Comparison of ENCODE assay signal across 1 cellular context in the genomic region with DNA sequence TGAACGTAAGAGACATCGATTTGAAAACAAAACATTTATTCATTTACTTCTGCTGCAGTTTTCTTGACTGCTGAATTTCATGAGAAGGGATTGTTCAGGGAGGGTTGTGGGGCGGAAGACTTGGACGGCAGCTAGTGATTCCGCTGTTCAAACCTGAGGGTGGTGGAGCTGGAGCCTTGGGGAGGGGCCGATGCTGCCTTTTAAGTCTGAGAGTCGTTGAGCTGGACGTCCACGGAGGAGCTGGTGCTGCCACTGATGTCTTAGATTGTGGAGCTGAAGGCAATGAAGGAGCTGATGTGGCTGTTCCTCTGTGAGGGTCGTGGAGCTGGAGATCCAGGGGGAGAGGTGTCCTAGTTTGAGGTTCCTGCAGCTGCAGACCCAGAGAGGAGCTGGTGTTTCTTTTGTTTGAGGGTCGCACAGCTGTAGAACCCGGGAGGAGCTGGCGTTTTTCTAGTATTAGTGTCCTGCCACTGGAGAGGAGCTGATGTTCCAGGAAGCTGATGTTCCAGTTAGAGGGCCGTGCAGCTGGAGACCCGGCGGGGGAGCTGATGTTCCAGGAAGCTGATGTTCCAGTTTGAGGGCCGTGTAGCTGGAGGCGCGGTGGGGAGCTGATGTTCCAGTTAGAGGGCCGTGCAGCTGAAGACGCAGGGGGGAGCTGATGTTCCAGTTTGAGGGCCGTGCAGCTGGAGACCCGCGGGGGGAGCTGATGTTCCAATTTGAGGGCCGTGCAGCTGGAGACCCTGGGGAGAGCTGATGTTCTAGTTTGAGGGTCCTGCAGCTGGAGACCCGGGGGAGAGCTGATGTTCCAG.
TF ChIP-seq lines count a peak whose summit lies in the region.

No MANE protein-coding gene starts in this region.

TF ChIP-seq in HepG2, 621 proteins besides CTCF, POLR2A, EP300 and RAD21 (continued from another document and continues in another):
- TF ChIP-seq, protein P1, sequence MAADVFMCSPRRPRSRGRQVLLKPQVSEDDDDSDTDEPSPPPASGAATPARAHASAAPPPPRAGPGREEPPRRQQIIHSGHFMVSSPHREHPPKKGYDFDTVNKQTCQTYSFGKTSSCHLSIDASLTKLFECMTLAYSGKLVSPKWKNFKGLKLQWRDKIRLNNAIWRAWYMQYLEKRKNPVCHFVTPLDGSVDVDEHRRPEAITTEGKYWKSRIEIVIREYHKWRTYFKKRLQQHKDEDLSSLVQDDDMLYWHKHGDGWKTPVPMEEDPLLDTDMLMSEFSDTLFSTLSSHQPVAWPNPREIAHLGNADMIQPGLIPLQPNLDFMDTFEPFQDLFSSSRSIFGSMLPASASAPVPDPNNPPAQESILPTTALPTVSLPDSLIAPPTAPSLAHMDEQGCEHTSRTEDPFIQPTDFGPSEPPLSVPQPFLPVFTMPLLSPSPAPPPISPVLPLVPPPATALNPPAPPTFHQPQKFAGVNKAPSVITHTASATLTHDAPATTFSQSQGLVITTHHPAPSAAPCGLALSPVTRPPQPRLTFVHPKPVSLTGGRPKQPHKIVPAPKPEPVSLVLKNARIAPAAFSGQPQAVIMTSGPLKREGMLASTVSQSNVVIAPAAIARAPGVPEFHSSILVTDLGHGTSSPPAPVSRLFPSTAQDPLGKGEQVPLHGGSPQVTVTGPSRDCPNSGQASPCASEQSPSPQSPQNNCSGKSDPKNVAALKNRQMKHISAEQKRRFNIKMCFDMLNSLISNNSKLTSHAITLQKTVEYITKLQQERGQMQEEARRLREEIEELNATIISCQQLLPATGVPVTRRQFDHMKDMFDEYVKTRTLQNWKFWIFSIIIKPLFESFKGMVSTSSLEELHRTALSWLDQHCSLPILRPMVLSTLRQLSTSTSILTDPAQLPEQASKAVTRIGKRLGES (CRISPR knock-in tag; IDR thresholded peaks at IDR 0.05; ENCODE audit: borderline replicate concordance) = no peak
- TF ChIP-seq ZNF121 (CRISPR knock-in tag; IDR thresholded peaks at IDR 0.05) (no peak), MAFF (IDR thresholded peaks at IDR 0.05; ENCODE audit: low read depth, low read length) (no peak), PITX1 (CRISPR knock-in tag; IDR thresholded peaks at IDR 0.05) (peak; percentile 34; the same call in 1 of the 2 replicates), ZNF703 (CRISPR knock-in tag; IDR thresholded peaks at IDR 0.05; ENCODE audit: borderline replicate concordance) (no peak), ZNF224 (CRISPR knock-in tag; IDR thresholded peaks at IDR 0.05) (peak; percentile 79), ZNF558 (CRISPR knock-in tag; IDR thresholded peaks at IDR 0.05; ENCODE audit: borderline replicate concordance) (no peak), BORCS8-MEF2B (CRISPR knock-in tag; IDR thresholded peaks at IDR 0.05) (no peak), RARG (CRISPR knock-in tag; IDR thresholded peaks at IDR 0.05; ENCODE audit: low read depth) (no peak), TARDBP (CRISPR knock-in tag; IDR thresholded peaks at IDR 0.05) (0 out of 2 replicates have a peak, but pooled peaks have one; percentile 54), ZNF382 (CRISPR knock-in tag; IDR thresholded peaks at IDR 0.05; ENCODE audit: borderline replicate concordance) (no peak), THAP11 (CRISPR knock-in tag; IDR thresholded peaks at IDR 0.05) (no peak), ATRX (CRISPR knock-in tag; IDR thresholded peaks at IDR 0.05; ENCODE audit: borderline replicate concordance) (no peak), ZKSCAN8 (CRISPR knock-in tag; IDR thresholded peaks at IDR 0.05; ENCODE audit: borderline replicate concordance) (no peak), NONO (IDR thresholded peaks at IDR 0.05) (no peak), NONO (CRISPR knock-in tag; conservative IDR thresholded peaks at IDR 0.05) (peak; percentile 52; the same call in 1 of the 2 replicates), TBX3 (IDR thresholded peaks at IDR 0.05; ENCODE audit: borderline replicate concordance) (no peak), KLF15 (CRISPR knock-in tag; IDR thresholded peaks at IDR 0.05; ENCODE audit: borderline replicate concordance) (no peak), ZFP36L2 (CRISPR knock-in tag; IDR thresholded peaks at IDR 0.05) (no peak), SRSF9 (IDR thresholded peaks at IDR 0.05; ENCODE audit: borderline replicate concordance, insufficient read depth, low read depth, low read length, poor library complexity, severe bottlenecking) (no peak)
- TF ChIP-seq, protein P2, sequence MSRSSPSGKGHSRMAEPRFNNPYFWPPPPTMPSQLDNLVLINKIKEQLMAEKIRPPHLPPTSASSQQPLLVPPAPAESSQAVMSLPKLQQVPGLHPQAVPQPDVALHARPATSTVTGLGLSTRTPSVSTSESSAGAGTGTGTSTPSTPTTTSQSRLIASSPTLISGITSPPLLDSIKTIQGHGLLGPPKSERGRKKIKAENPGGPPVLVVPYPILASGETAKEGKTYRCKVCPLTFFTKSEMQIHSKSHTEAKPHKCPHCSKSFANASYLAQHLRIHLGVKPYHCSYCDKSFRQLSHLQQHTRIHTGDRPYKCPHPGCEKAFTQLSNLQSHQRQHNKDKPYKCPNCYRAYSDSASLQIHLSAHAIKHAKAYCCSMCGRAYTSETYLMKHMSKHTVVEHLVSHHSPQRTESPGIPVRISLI (CRISPR knock-in tag; IDR thresholded peaks at IDR 0.05; ENCODE audit: borderline replicate concordance) = no peak
- TF ChIP-seq, protein P3, sequence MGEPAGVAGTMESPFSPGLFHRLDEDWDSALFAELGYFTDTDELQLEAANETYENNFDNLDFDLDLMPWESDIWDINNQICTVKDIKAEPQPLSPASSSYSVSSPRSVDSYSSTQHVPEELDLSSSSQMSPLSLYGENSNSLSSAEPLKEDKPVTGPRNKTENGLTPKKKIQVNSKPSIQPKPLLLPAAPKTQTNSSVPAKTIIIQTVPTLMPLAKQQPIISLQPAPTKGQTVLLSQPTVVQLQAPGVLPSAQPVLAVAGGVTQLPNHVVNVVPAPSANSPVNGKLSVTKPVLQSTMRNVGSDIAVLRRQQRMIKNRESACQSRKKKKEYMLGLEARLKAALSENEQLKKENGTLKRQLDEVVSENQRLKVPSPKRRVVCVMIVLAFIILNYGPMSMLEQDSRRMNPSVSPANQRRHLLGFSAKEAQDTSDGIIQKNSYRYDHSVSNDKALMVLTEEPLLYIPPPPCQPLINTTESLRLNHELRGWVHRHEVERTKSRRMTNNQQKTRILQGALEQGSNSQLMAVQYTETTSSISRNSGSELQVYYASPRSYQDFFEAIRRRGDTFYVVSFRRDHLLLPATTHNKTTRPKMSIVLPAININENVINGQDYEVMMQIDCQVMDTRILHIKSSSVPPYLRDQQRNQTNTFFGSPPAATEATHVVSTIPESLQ (CRISPR knock-in tag; conservative IDR thresholded peaks at IDR 0.05) = no peak
- TF ChIP-seq, protein P4, sequence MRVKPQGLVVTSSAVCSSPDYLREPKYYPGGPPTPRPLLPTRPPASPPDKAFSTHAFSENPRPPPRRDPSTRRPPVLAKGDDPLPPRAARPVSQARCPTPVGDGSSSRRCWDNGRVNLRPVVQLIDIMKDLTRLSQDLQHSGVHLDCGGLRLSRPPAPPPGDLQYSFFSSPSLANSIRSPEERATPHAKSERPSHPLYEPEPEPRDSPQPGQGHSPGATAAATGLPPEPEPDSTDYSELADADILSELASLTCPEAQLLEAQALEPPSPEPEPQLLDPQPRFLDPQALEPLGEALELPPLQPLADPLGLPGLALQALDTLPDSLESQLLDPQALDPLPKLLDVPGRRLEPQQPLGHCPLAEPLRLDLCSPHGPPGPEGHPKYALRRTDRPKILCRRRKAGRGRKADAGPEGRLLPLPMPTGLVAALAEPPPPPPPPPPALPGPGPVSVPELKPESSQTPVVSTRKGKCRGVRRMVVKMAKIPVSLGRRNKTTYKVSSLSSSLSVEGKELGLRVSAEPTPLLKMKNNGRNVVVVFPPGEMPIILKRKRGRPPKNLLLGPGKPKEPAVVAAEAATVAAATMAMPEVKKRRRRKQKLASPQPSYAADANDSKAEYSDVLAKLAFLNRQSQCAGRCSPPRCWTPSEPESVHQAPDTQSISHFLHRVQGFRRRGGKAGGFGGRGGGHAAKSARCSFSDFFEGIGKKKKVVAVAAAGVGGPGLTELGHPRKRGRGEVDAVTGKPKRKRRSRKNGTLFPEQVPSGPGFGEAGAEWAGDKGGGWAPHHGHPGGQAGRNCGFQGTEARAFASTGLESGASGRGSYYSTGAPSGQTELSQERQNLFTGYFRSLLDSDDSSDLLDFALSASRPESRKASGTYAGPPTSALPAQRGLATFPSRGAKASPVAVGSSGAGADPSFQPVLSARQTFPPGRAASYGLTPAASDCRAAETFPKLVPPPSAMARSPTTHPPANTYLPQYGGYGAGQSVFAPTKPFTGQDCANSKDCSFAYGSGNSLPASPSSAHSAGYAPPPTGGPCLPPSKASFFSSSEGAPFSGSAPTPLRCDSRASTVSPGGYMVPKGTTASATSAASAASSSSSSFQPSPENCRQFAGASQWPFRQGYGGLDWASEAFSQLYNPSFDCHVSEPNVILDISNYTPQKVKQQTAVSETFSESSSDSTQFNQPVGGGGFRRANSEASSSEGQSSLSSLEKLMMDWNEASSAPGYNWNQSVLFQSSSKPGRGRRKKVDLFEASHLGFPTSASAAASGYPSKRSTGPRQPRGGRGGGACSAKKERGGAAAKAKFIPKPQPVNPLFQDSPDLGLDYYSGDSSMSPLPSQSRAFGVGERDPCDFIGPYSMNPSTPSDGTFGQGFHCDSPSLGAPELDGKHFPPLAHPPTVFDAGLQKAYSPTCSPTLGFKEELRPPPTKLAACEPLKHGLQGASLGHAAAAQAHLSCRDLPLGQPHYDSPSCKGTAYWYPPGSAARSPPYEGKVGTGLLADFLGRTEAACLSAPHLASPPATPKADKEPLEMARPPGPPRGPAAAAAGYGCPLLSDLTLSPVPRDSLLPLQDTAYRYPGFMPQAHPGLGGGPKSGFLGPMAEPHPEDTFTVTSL (CRISPR knock-in tag; IDR thresholded peaks at IDR 0.05; ENCODE audit: borderline replicate concordance) = no peak
- TF ChIP-seq, protein P5, sequence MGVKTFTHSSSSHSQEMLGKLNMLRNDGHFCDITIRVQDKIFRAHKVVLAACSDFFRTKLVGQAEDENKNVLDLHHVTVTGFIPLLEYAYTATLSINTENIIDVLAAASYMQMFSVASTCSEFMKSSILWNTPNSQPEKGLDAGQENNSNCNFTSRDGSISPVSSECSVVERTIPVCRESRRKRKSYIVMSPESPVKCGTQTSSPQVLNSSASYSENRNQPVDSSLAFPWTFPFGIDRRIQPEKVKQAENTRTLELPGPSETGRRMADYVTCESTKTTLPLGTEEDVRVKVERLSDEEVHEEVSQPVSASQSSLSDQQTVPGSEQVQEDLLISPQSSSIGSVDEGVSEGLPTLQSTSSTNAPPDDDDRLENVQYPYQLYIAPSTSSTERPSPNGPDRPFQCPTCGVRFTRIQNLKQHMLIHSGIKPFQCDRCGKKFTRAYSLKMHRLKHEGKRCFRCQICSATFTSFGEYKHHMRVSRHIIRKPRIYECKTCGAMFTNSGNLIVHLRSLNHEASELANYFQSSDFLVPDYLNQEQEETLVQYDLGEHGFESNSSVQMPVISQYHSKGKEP (CRISPR knock-in tag; IDR thresholded peaks at IDR 0.05) = no peak
- TF ChIP-seq, protein P6, sequence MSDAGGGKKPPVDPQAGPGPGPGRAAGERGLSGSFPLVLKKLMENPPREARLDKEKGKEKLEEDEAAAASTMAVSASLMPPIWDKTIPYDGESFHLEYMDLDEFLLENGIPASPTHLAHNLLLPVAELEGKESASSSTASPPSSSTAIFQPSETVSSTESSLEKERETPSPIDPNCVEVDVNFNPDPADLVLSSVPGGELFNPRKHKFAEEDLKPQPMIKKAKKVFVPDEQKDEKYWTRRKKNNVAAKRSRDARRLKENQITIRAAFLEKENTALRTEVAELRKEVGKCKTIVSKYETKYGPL (CRISPR knock-in tag; IDR thresholded peaks at IDR 0.05) = no peak
- TF ChIP-seq, protein P7, sequence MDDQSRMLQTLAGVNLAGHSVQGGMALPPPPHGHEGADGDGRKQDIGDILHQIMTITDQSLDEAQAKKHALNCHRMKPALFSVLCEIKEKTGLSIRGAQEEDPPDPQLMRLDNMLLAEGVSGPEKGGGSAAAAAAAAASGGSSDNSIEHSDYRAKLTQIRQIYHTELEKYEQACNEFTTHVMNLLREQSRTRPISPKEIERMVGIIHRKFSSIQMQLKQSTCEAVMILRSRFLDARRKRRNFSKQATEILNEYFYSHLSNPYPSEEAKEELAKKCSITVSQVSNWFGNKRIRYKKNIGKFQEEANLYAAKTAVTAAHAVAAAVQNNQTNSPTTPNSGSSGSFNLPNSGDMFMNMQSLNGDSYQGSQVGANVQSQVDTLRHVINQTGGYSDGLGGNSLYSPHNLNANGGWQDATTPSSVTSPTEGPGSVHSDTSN (CRISPR knock-in tag; IDR thresholded peaks at IDR 0.05; ENCODE audit: borderline replicate concordance) = no peak
- TF ChIP-seq, protein P8, sequence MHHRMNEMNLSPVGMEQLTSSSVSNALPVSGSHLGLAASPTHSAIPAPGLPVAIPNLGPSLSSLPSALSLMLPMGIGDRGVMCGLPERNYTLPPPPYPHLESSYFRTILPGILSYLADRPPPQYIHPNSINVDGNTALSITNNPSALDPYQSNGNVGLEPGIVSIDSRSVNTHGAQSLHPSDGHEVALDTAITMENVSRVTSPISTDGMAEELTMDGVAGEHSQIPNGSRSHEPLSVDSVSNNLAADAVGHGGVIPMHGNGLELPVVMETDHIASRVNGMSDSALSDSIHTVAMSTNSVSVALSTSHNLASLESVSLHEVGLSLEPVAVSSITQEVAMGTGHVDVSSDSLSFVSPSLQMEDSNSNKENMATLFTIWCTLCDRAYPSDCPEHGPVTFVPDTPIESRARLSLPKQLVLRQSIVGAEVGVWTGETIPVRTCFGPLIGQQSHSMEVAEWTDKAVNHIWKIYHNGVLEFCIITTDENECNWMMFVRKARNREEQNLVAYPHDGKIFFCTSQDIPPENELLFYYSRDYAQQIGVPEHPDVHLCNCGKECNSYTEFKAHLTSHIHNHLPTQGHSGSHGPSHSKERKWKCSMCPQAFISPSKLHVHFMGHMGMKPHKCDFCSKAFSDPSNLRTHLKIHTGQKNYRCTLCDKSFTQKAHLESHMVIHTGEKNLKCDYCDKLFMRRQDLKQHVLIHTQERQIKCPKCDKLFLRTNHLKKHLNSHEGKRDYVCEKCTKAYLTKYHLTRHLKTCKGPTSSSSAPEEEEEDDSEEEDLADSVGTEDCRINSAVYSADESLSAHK (CRISPR knock-in tag; IDR thresholded peaks at IDR 0.05; ENCODE audit: borderline replicate concordance) = no peak
- TF ChIP-seq, protein P9, sequence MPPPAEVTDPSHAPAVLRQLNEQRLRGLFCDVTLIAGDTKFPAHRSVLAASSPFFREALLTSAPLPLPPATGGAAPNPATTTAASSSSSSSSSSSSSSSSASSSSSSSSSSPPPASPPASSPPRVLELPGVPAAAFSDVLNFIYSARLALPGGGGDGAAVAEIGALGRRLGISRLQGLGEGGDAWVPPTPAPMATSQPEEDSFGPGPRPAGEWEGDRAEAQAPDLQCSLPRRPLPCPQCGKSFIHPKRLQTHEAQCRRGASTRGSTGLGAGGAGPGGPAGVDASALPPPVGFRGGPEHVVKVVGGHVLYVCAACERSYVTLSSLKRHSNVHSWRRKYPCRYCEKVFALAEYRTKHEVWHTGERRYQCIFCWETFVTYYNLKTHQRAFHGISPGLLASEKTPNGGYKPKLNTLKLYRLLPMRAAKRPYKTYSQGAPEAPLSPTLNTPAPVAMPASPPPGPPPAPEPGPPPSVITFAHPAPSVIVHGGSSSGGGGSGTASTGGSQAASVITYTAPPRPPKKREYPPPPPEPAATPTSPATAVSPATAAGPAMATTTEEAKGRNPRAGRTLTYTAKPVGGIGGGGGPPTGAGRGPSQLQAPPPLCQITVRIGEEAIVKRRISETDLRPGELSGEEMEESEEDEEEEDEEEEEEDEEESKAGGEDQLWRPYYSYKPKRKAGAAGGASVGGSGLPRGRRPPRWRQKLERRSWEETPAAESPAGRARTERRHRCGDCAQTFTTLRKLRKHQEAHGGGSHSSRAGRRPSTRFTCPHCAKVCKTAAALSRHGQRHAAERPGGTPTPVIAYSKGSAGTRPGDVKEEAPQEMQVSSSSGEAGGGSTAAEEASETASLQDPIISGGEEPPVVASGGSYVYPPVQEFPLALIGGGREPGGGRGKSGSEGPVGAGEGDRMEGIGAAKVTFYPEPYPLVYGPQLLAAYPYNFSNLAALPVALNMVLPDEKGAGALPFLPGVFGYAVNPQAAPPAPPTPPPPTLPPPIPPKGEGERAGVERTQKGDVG (CRISPR knock-in tag; IDR thresholded peaks at IDR 0.05; ENCODE audit: borderline replicate concordance) = no peak
